Comparison of ENCODE assay signal across 8 cellular contexts in the genomic region with DNA sequence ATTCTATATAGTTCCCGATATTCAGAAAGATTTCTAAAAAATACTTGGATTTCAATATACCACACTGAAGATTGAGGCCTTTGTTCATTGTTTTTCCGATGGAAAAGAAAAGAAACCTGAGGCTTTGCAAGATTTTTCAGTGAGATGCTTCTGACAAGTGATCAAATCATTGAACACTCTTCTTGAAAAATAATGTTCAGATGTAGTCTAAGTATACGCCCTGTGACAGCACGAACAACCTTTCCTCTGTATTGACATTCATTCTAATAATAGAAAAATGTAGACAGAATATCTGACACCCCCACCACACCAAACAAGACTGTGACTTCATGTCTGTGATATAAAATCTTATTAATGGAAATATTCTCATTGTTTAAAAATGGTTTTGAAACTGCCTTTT.
"Had no signal": no experiment of that assay in that cellular context is flagged by ENCODE, and none has a peak within 500 bp of the region (broad histone marks: within the 10 kb centered on the region; RNA-seq: fewer than 3 reads in every experiment).

No MANE protein-coding gene starts in this region.

- DNase-seq: GDM1, GF-D8 had no signal

- H3K4me3 ChIP-seq: GM12878 had no signal

- ATAC-seq: GM12878 had no signal

- FAIRE-seq: G401.6, GM12878, GM12891, GM12892, GM18507, GM19239 had no signal
